ENCODE assay signal across 1 cellular context in the genomic region with DNA sequence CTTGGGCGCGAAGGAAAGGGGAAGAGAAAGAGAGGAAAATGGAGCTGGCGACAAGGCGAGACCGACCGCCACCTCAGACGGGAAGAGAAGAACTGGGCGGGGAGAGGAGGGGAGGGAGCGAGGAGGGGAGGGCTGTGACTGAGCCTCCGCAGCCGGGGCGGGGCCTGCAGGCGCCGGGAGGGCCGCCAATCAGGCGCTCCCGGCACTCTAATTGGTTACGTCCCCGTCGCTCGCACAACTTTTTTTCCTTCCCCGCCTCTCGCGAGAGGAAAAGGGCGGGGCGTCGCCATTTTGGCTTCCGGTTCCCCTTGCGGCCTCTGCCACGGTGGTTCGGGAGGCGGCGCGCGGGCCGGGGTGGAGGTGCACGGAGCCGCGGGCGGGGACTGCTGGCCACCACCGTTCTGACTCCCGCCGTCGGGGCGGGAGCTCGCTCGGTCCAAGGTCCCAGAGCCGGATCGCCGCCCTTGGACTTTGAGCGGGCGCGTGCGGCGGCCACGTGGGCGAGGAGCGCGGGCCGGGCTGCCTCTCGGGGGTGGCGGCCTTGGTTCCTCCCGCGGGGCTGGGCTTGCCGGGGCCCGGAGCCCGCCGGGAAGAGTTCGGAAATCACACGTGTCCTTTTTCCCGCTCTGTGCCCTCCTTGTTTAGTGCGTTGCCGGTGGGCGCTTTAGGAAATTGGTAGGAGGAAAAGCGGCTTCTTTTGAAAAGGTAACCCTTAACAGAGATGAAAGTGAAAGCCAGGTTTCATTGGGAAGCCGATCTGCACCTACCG.
TF ChIP-seq lines count a peak whose summit lies in the region.

GDI2 (minus strand) TSS at position 94 of the 769 bp plus-strand sequence. CDS start 176 bp downstream, outside the sequence.

TF ChIP-seq in HepG2, 621 proteins besides CTCF, POLR2A, EP300 and RAD21 (continued from another document and continues in another):
- peak; percentile 65; the same call in 1 of the 2 replicates for TF ChIP-seq ZNF503 (CRISPR knock-in tag; IDR thresholded peaks at IDR 0.05)
- TF ChIP-seq ZNF431 (CRISPR knock-in tag; IDR thresholded peaks at IDR 0.05; ENCODE audit: borderline replicate concordance, low read depth), result peak; percentile 97
- peak; percentile 64; the same call in 1 of the 2 replicates for TF ChIP-seq SALL2 (CRISPR knock-in tag; IDR thresholded peaks at IDR 0.05)
- TF ChIP-seq, protein P1, sequence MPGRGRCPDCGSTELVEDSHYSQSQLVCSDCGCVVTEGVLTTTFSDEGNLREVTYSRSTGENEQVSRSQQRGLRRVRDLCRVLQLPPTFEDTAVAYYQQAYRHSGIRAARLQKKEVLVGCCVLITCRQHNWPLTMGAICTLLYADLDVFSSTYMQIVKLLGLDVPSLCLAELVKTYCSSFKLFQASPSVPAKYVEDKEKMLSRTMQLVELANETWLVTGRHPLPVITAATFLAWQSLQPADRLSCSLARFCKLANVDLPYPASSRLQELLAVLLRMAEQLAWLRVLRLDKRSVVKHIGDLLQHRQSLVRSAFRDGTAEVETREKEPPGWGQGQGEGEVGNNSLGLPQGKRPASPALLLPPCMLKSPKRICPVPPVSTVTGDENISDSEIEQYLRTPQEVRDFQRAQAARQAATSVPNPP (CRISPR knock-in tag; IDR thresholded peaks at IDR 0.05), result peak; percentile 95; the same call in 1 of the 2 replicates
- no peak for TF ChIP-seq ZNF484 (CRISPR knock-in tag; IDR thresholded peaks at IDR 0.05; ENCODE audit: borderline replicate concordance, low read depth)
- TF ChIP-seq, protein P2, sequence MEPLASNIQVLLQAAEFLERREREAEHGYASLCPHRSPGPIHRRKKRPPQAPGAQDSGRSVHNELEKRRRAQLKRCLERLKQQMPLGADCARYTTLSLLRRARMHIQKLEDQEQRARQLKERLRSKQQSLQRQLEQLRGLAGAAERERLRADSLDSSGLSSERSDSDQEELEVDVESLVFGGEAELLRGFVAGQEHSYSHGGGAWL (CRISPR knock-in tag; IDR thresholded peaks at IDR 0.05), result peak; percentile 99
- peak; percentile 73; the same call in 1 of the 2 replicates for TF ChIP-seq KLF9 (CRISPR knock-in tag; IDR thresholded peaks at IDR 0.05; ENCODE audit: low read depth)
- TF ChIP-seq NAIF1 (CRISPR knock-in tag; IDR thresholded peaks at IDR 0.05; ENCODE audit: borderline replicate concordance), result 0 out of 2 replicates have a peak, but pooled peaks have one; percentile 62
- peak; percentile 90 for TF ChIP-seq HDAC1 (CRISPR knock-in tag; IDR thresholded peaks at IDR 0.05)
- peak; percentile 96 for TF ChIP-seq ZNF160 (CRISPR knock-in tag; IDR thresholded peaks at IDR 0.05)
- TF ChIP-seq RBFOX2 (IDR thresholded peaks at IDR 0.05; ENCODE audit: low read depth, low read length), result peak; percentile 91
- TF ChIP-seq, protein P3, sequence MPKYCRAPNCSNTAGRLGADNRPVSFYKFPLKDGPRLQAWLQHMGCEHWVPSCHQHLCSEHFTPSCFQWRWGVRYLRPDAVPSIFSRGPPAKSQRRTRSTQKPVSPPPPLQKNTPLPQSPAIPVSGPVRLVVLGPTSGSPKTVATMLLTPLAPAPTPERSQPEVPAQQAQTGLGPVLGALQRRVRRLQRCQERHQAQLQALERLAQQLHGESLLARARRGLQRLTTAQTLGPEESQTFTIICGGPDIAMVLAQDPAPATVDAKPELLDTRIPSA (CRISPR knock-in tag; IDR thresholded peaks at IDR 0.05; ENCODE audit: borderline replicate concordance), result peak; percentile 96
- TF ChIP-seq CERS6 (CRISPR knock-in tag; IDR thresholded peaks at IDR 0.05), result peak; percentile 96
- peak; percentile 85; the same call in 1 of the 2 replicates for TF ChIP-seq KLF15 (CRISPR knock-in tag; IDR thresholded peaks at IDR 0.05; ENCODE audit: borderline replicate concordance)
- TF ChIP-seq SCMH1 (CRISPR knock-in tag; IDR thresholded peaks at IDR 0.05; ENCODE audit: borderline replicate concordance), result no peak
- TF ChIP-seq ZNF550 (CRISPR knock-in tag; IDR thresholded peaks at IDR 0.05; ENCODE audit: borderline replicate concordance), result peak; percentile 80; the same call in 1 of the 2 replicates
- TF ChIP-seq, protein P4, sequence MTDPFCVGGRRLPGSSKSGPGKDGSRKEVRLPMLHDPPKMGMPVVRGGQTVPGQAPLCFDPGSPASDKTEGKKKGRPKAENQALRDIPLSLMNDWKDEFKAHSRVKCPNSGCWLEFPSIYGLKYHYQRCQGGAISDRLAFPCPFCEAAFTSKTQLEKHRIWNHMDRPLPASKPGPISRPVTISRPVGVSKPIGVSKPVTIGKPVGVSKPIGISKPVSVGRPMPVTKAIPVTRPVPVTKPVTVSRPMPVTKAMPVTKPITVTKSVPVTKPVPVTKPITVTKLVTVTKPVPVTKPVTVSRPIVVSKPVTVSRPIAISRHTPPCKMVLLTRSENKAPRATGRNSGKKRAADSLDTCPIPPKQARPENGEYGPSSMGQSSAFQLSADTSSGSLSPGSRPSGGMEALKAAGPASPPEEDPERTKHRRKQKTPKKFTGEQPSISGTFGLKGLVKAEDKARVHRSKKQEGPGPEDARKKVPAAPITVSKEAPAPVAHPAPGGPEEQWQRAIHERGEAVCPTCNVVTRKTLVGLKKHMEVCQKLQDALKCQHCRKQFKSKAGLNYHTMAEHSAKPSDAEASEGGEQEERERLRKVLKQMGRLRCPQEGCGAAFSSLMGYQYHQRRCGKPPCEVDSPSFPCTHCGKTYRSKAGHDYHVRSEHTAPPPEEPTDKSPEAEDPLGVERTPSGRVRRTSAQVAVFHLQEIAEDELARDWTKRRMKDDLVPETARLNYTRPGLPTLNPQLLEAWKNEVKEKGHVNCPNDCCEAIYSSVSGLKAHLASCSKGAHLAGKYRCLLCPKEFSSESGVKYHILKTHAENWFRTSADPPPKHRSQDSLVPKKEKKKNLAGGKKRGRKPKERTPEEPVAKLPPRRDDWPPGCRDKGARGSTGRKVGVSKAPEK (CRISPR knock-in tag; IDR thresholded peaks at IDR 0.05; ENCODE audit: borderline replicate concordance), result peak; percentile 81; the same call in 1 of the 2 replicates
- TF ChIP-seq RXRB (CRISPR knock-in tag; IDR thresholded peaks at IDR 0.05; ENCODE audit: borderline replicate concordance), result peak; percentile 72
- 0 out of 2 replicates have a peak, but pooled peaks have one; percentile 22 for TF ChIP-seq MIER2 (CRISPR knock-in tag; IDR thresholded peaks at IDR 0.05)
- no peak for TF ChIP-seq ARID2 (CRISPR knock-in tag; IDR thresholded peaks at IDR 0.05; ENCODE audit: borderline replicate concordance)
- no peak for TF ChIP-seq GTF2F1 (IDR thresholded peaks at IDR 0.05; ENCODE audit: low read length)
- no peak for TF ChIP-seq RARG (CRISPR knock-in tag; IDR thresholded peaks at IDR 0.05; ENCODE audit: low read depth)
- TF ChIP-seq NPAS2 (CRISPR knock-in tag; IDR thresholded peaks at IDR 0.05; ENCODE audit: borderline replicate concordance), result peak; percentile 95; the same call in 1 of the 2 replicates
- TF ChIP-seq ZMYM4 (CRISPR knock-in tag; IDR thresholded peaks at IDR 0.05), result peak; percentile 95
- TF ChIP-seq, protein P5, sequence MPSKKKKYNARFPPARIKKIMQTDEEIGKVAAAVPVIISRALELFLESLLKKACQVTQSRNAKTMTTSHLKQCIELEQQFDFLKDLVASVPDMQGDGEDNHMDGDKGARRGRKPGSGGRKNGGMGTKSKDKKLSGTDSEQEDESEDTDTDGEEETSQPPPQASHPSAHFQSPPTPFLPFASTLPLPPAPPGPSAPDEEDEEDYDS (CRISPR knock-in tag; IDR thresholded peaks at IDR 0.05), result peak; percentile 72
- no peak for TF ChIP-seq ATRX (CRISPR knock-in tag; IDR thresholded peaks at IDR 0.05; ENCODE audit: borderline replicate concordance)
- TF ChIP-seq PBX3 (CRISPR knock-in tag; IDR thresholded peaks at IDR 0.05; ENCODE audit: borderline replicate concordance), result 0 out of 2 replicates have a peak, but pooled peaks have one; percentile 10
- TF ChIP-seq ZBTB33 (CRISPR knock-in tag; IDR thresholded peaks at IDR 0.05), result peak; percentile 22; the same call in 1 of the 2 replicates
- peak; percentile 80; the same call in 1 of the 2 replicates for TF ChIP-seq ZBTB20 (CRISPR knock-in tag; IDR thresholded peaks at IDR 0.05; ENCODE audit: borderline replicate concordance, low read depth)
- TF ChIP-seq HHEX (CRISPR knock-in tag; IDR thresholded peaks at IDR 0.05), result no peak
- TF ChIP-seq, protein P6, sequence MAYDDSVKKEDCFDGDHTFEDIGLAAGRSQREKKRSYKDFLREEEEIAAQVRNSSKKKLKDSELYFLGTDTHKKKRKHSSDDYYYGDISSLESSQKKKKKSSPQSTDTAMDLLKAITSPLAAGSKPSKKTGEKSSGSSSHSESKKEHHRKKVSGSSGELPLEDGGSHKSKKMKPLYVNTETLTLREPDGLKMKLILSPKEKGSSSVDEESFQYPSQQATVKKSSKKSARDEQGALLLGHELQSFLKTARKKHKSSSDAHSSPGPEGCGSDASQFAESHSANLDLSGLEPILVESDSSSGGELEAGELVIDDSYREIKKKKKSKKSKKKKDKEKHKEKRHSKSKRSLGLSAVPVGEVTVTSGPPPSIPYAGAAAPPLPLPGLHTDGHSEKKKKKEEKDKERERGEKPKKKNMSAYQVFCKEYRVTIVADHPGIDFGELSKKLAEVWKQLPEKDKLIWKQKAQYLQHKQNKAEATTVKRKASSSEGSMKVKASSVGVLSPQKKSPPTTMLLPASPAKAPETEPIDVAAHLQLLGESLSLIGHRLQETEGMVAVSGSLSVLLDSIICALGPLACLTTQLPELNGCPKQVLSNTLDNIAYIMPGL (CRISPR knock-in tag; IDR thresholded peaks at IDR 0.05; ENCODE audit: borderline replicate concordance in 1 of 2, low read depth in 1 of 2), result peak; percentile 73 to 81; a peak in 3 of 4 replicates
- TF ChIP-seq KMT2A (CRISPR knock-in tag; IDR thresholded peaks at IDR 0.05), result peak; percentile 82; the same call in 1 of the 2 replicates
- TF ChIP-seq ELF1 (CRISPR knock-in tag; IDR thresholded peaks at IDR 0.05), result peak; percentile 87
- TF ChIP-seq ZNF749 (CRISPR knock-in tag; IDR thresholded peaks at IDR 0.05; ENCODE audit: borderline replicate concordance), result peak; percentile 96
- TF ChIP-seq, protein P7, sequence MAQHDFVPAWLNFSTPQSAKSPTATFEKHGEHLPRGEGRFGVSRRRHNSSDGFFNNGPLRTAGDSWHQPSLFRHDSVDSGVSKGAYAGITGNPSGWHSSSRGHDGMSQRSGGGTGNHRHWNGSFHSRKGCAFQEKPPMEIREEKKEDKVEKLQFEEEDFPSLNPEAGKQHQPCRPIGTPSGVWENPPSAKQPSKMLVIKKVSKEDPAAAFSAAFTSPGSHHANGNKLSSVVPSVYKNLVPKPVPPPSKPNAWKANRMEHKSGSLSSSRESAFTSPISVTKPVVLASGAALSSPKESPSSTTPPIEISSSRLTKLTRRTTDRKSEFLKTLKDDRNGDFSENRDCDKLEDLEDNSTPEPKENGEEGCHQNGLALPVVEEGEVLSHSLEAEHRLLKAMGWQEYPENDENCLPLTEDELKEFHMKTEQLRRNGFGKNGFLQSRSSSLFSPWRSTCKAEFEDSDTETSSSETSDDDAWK (CRISPR knock-in tag; IDR thresholded peaks at IDR 0.05), result no peak
- TF ChIP-seq FOXA1 (IDR thresholded peaks at IDR 0.05), result no peak
- TF ChIP-seq FOXA1 (CRISPR knock-in tag; IDR thresholded peaks at IDR 0.05), result peak; percentile 33; the same call in 1 of the 2 replicates
- TF ChIP-seq FOXM1 (CRISPR knock-in tag; IDR thresholded peaks at IDR 0.05), result peak; percentile 86; the same call in 1 of the 2 replicates
- TF ChIP-seq ZFP90 (CRISPR knock-in tag; IDR thresholded peaks at IDR 0.05; ENCODE audit: borderline replicate concordance), result peak; percentile 89; the same call in 1 of the 2 replicates
- TF ChIP-seq, protein P8, sequence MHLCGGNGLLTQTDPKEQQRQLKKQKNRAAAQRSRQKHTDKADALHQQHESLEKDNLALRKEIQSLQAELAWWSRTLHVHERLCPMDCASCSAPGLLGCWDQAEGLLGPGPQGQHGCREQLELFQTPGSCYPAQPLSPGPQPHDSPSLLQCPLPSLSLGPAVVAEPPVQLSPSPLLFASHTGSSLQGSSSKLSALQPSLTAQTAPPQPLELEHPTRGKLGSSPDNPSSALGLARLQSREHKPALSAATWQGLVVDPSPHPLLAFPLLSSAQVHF (CRISPR knock-in tag; IDR thresholded peaks at IDR 0.05), result peak; percentile 98
- TF ChIP-seq ZMYM3 (CRISPR knock-in tag; IDR thresholded peaks at IDR 0.05), result peak; percentile 64; the same call in 1 of the 2 replicates
- TF ChIP-seq ZNF451 (CRISPR knock-in tag; IDR thresholded peaks at IDR 0.05), result peak; percentile 98
